17 cellular contexts compared by ENCODE assay signal in the genomic region with DNA sequence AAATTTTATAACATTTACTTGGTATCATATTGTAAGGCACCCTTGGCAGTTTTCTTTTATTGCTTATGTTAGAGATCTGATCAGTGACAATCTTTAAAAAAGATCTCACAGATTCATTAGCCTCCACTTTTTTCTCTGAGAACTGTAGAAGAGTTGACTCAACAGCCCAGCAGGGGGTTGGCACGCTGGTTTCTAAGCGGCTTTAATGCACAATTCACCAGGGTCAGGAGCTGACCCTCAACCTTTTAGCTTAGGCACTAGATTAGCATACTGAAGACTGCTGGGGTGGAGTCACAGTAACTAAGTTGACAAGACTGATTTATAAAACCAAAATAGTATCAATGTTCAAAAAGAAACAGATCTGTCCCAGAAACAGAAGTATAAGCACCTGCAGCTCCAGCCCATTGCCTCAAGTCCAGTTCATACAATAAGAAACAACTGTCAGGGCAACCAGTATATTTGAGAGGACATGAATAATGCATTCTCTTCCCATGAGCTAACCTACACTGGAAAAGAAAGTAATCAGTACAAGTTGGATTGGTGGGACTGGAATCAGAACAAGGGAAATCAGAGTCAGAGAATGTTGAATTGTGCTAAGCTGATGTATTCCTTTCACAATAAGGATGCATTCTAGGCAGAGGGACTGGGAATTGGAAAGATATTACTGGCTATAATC.
DNase-seq lines count a peak whose midpoint lies in the region; TF ChIP-seq lines count a peak whose summit lies in the region.
"Had no signal": no experiment of that assay in that cellular context is flagged by ENCODE, and none has a peak within 500 bp of the region (broad histone marks: within the 10 kb centered on the region; RNA-seq: fewer than 3 reads in every experiment).

No MANE protein-coding gene starts in this region.

- no peak overlapping the region for H3K18ac ChIP-seq in H9 (ENCODE audit: insufficient read length, low read depth, low read length)

- no peaks in the 10 kb centered on the region for H3K79me1 ChIP-seq in H9 (ENCODE audit: insufficient read depth, low read depth, low read length, poor library complexity, severe bottlenecking)

- no peak overlapping the region for H3K23ac ChIP-seq in H9 (ENCODE audit: insufficient read length, low read depth, low read length)

- TF ChIP-seq CTCF in esophagus muscularis mucosa (IDR thresholded peaks at IDR 0.05), result no peak
- TF ChIP-seq CTCF in nephron progenitor cell (IDR thresholded peaks at IDR 0.05), result no peak
- no peak for TF ChIP-seq CTCF in H9 (conservative IDR thresholded peaks at IDR 0.05)

- H3K36me3 Mint-ChIP-seq in nephron progenitor cell (ENCODE audit: low read depth) (peaks cover 25% of the 10 kb centered on the region), H9 (ENCODE audit: insufficient read depth in 1 of 3, low read depth in 3 of 3) (peaks cover 0 to 14% (median 0%) of the 10 kb centered on the region in 3 experiments; a peak in 4 of 7 replicates)

- peaks cover 2% of the 10 kb centered on the region for H3K27me3 Mint-ChIP-seq in nephron progenitor cell (ENCODE audit: low read depth, poor library complexity)
- no peaks in the 10 kb centered on the region for H3K27me3 Mint-ChIP-seq in H9 (ENCODE audit: low read depth)
- H3K27me3 Mint-ChIP-seq: central memory CD8-positive, alpha-beta T cell had no signal

- H2BK120ac ChIP-seq in H9 (ENCODE audit: low read depth, low read length, poor library complexity, severe bottlenecking), result no peak overlapping the region

- no peak overlapping the region for H2BK15ac ChIP-seq in H9 (ENCODE audit: low read depth, low read length)

- H3K27ac Mint-ChIP-seq in nephron progenitor cell (no peak overlapping the region), H9 (no peak overlapping the region; a peak in 1 of 7 replicates)
- H3K27ac Mint-ChIP-seq: activated CD8-positive, alpha-beta T cell treated with anti-CD3 and anti-CD28 coated beads, Interleukin-2, amount 10 ng/mL, durations not matched to agents 7 days and 5 days; immature natural killer cell had no signal

- H3K36me3 ChIP-seq in esophagus muscularis mucosa, result peaks cover 0 to 19% (median 7%) of the 10 kb centered on the region in 4 donors
- H3K36me3 ChIP-seq: HAP-1 had no signal

- H3K4me3 ChIP-seq in esophagus muscularis mucosa, result no peak overlapping the region
- H3K4me3 ChIP-seq: HAP-1 had no signal

- no peak overlapping the region for H2BK20ac ChIP-seq in H9 (ENCODE audit: low read depth, low read length, poor library complexity, severe bottlenecking)

- H3K9me3 ChIP-seq in esophagus muscularis mucosa, result no peaks in the 10 kb centered on the region
- no peaks in the 10 kb centered on the region for H3K9me3 ChIP-seq in H9 (ENCODE audit: control insufficient read depth, low read depth, low read length)
- H3K9me3 ChIP-seq: HAP-1 had no signal

- H3K4me3 Mint-ChIP-seq in nephron progenitor cell (no peak overlapping the region), H9 (no peak overlapping the region)
- H3K4me3 Mint-ChIP-seq: activated CD8-positive, alpha-beta T cell treated with anti-CD3 and anti-CD28 coated beads, Interleukin-2, amount 10 ng/mL, durations not matched to agents 7 days and 5 days; central memory CD8-positive, alpha-beta T cell; immature natural killer cell had no signal

- no peak overlapping the region for H2BK5ac ChIP-seq in H9 (ENCODE audit: insufficient read length, low read length)

- WGBS in esophagus muscularis mucosa, result 87% methylated on average over 2 of the region's 2 CpGs
- WGBS in H9 (ENCODE audit: extremely low coverage, insufficient read length, low lambda C conversion rate), result no CpG with 5 or more reads among the region's 2 CpGs

- H3T11ph ChIP-seq in H9 (ENCODE audit: low read length), result no peak overlapping the region

- H4K20me1 ChIP-seq in H9 (ENCODE audit: control insufficient read depth, insufficient read depth, insufficient read length), result no peaks in the 10 kb centered on the region

- H3K4ac ChIP-seq in H9 (ENCODE audit: low read depth, low read length), result no peak overlapping the region

- no peaks in the 10 kb centered on the region for H3K23me2 ChIP-seq in H9 (ENCODE audit: insufficient read length, low read depth, low read length, poor library complexity, severe bottlenecking)

- H3K9me3 Mint-ChIP-seq in nephron progenitor cell, result no peaks in the 10 kb centered on the region
- H3K9me3 Mint-ChIP-seq in H9, result no peaks in the 10 kb centered on the region
- H3K9me3 Mint-ChIP-seq: central memory CD8-positive, alpha-beta T cell; immature natural killer cell had no signal

- H3K4me1 Mint-ChIP-seq in nephron progenitor cell (peaks cover 12% of the 10 kb centered on the region), H9 (peaks cover 10 to 11% of the 10 kb centered on the region in 2 experiments)
- H3K4me1 Mint-ChIP-seq: central memory CD8-positive, alpha-beta T cell; immature natural killer cell had no signal

- no peak overlapping the region for H2AK5ac ChIP-seq in H9 (ENCODE audit: insufficient read length, low read length)

- H3K56ac ChIP-seq in H9 (ENCODE audit: insufficient read length, low read depth, low read length), result no peak overlapping the region

- H3K4me1 ChIP-seq in esophagus muscularis mucosa (peaks cover 0 to 20% (median 13%) of the 10 kb centered on the region in 4 donors), H9 (ENCODE audit: insufficient read depth, low read length) (no peaks in the 10 kb centered on the region)
- H3K4me1 ChIP-seq: HAP-1 had no signal

- intact Hi-C loops in esophagus muscularis mucosa (cut with DNase I), result no loop called here

- no peak overlapping the region for H2BK12ac ChIP-seq in H9 (ENCODE audit: insufficient read length, low read depth, low read length)

- H3K27ac ChIP-seq in esophagus muscularis mucosa (replicated peaks in 1 of 4) (peak overlapping the region in 3 of 4 donors; percentile 33 to 42 (median 40)), H9 (ENCODE audit: insufficient read length, low read depth, low read length) (no peak overlapping the region)

- TF ChIP-seq POLR2A in esophagus muscularis mucosa (IDR thresholded peaks at IDR 0.05; ENCODE audit: low read depth), result no peak

- H4K8ac ChIP-seq in H9 (replicated peaks; ENCODE audit: insufficient read length, low read depth, low read length), result no peak overlapping the region

- H3K14ac ChIP-seq in H9 (ENCODE audit: insufficient read depth, low read length), result no peak overlapping the region

- no peak for TF ChIP-seq EP300 in esophagus muscularis mucosa (IDR thresholded peaks at IDR 0.05)

- no peaks in the 10 kb centered on the region for H3K79me2 ChIP-seq in H9 (ENCODE audit: insufficient read depth, low read length)

- no peak overlapping the region for H2AFZ ChIP-seq in H9 (ENCODE audit: low read length)

- DNase-seq in EH (ENCODE audit: low read depth) (peak; percentile 62), RKO (ENCODE audit: low spot score) (peak; percentile 7), esophagus muscularis mucosa (ENCODE audit: extremely low spot score) (no peak), nephron progenitor cell (peak; percentile 10), T1000 (lab: John Stamatoyannopoulos, UW) (no peak), COLO829 (ENCODE audit: low spot score) (no peak), H9 (no peak), T-helper 2 cell (no peak)
- DNase-seq: activated CD8-positive, alpha-beta T cell treated with anti-CD3 and anti-CD28 coated beads, Interleukin-2, amount 10 ng/mL, durations not matched to agents 7 days and 5 days; activated effector memory CD4-positive, alpha-beta T cell treated with anti-CD3 and anti-CD28 coated beads, Interleukin-2, amount 50 U/mL, for 16 hours; immature natural killer cell; NCI-H2081; NCI-H82; posterior cingulate gyrus; Right ventricle myocardium superior had no signal

- H3K27me3 ChIP-seq in esophagus muscularis mucosa (no peaks in the 10 kb centered on the region), H9 (ENCODE audit: insufficient read depth, low read length) (no peaks in the 10 kb centered on the region)

- no peak overlapping the region for H3K4me2 ChIP-seq in H9 (ENCODE audit: insufficient read depth, insufficient read length, low read length)

- H4K5ac ChIP-seq in H9 (ENCODE audit: insufficient read length, low read depth, low read length), result no peak overlapping the region

- no peak overlapping the region for H3K9ac ChIP-seq in H9 (ENCODE audit: extremely low read depth, insufficient read length, low read length)

- H4K91ac ChIP-seq in H9 (ENCODE audit: insufficient read length, low read depth, low read length), result no peak overlapping the region

Comparison
In these comparisons a context has a peak if more than half of its experiments do, and no peak if none do; other contexts are left out.
1. DNase-seq: peak in EH (single experiment), RKO (single experiment) and nephron progenitor cell (single experiment); none in esophagus muscularis mucosa (single experiment), T1000 (single experiment), COLO829 (single experiment), H9 (single experiment) and T-helper 2 cell (0 of 5).